In the genomic region with DNA sequence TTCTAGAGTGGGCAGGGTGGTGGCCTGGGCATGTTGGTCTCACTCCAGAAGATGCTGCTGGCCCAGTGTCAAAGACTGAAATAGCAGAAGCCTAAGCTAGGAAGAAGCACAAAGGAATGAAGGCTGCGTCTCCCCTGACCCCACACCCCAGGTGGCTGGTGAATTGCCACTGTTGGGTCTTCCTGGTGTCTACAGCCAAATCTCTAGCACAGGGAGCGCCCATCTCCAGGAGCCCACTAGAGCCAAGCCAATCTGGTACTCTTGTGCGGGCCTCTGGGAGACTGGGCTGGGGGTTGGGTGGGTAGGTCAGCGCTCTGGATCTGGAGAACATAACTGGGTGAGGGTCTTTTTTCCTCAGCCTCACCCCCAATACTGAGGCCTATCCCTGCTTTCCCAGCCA, we compare ENCODE assay signal across 2 cellular contexts.
TF ChIP-seq lines count a peak whose summit lies in the region.

No MANE protein-coding gene starts in this region.

TF ChIP-seq in SK-N-SH, 30 proteins besides CTCF, POLR2A, EP300 and RAD21 (continued from another document):
- TF ChIP-seq, protein P1, sequence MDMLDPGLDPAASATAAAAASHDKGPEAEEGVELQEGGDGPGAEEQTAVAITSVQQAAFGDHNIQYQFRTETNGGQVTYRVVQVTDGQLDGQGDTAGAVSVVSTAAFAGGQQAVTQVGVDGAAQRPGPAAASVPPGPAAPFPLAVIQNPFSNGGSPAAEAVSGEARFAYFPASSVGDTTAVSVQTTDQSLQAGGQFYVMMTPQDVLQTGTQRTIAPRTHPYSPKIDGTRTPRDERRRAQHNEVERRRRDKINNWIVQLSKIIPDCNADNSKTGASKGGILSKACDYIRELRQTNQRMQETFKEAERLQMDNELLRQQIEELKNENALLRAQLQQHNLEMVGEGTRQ (IDR thresholded peaks at IDR 0.05; ENCODE audit: borderline replicate concordance, low read depth, low read length) = no peak
- TF ChIP-seq MXI1 (IDR thresholded peaks at IDR 0.05; ENCODE audit: low read depth, low read length) (no peak), SMC3 (IDR thresholded peaks at IDR 0.05; ENCODE audit: low read depth, low read length) (no peak), GATA2 (CRISPR knock-in tag; IDR thresholded peaks at IDR 0.05) (no peak), GABPA (IDR thresholded peaks at IDR 0.05; ENCODE audit: low read depth) (no peak), TCF12 (IDR thresholded peaks at IDR 0.05) (no peak), CHD2 (IDR thresholded peaks at IDR 0.05; ENCODE audit: low read length, partially characterized antibody) (no peak), TEAD4 (IDR thresholded peaks at IDR 0.05; ENCODE audit: borderline replicate concordance, insufficient read depth) (no peak), ELF1 (IDR thresholded peaks at IDR 0.05) (no peak)

TF ChIP-seq in SK-N-SH treated with all-trans-retinoic acid at 6 μM for 48 hours, 23 proteins besides CTCF, POLR2A, EP300 and RAD21 (continued from another document):
- TF ChIP-seq, protein P2, sequence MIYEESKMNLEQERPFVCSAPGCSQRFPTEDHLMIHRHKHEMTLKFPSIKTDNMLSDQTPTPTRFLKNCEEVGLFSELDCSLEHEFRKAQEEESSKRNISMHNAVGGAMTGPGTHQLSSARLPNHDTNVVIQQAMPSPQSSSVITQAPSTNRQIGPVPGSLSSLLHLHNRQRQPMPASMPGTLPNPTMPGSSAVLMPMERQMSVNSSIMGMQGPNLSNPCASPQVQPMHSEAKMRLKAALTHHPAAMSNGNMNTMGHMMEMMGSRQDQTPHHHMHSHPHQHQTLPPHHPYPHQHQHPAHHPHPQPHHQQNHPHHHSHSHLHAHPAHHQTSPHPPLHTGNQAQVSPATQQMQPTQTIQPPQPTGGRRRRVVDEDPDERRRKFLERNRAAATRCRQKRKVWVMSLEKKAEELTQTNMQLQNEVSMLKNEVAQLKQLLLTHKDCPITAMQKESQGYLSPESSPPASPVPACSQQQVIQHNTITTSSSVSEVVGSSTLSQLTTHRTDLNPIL (CRISPR knock-in tag; IDR thresholded peaks at IDR 0.05; ENCODE audit: low read depth) = no peak
- TF ChIP-seq ZNF8 (CRISPR knock-in tag; IDR thresholded peaks at IDR 0.05) = no peak
- TF ChIP-seq ZNF565 (CRISPR knock-in tag; conservative IDR thresholded peaks at IDR 0.05; ENCODE audit: low read depth) = no peak
- TF ChIP-seq ISL1 (CRISPR knock-in tag; IDR thresholded peaks at IDR 0.05) = no peak
- no peak for TF ChIP-seq PPARA (CRISPR knock-in tag; IDR thresholded peaks at IDR 0.05; ENCODE audit: borderline replicate concordance)
- no peak for TF ChIP-seq ZFP3 (CRISPR knock-in tag; IDR thresholded peaks at IDR 0.05)
- no peak for TF ChIP-seq CSDC2 (CRISPR knock-in tag; IDR thresholded peaks at IDR 0.05)
- TF ChIP-seq, protein P3, sequence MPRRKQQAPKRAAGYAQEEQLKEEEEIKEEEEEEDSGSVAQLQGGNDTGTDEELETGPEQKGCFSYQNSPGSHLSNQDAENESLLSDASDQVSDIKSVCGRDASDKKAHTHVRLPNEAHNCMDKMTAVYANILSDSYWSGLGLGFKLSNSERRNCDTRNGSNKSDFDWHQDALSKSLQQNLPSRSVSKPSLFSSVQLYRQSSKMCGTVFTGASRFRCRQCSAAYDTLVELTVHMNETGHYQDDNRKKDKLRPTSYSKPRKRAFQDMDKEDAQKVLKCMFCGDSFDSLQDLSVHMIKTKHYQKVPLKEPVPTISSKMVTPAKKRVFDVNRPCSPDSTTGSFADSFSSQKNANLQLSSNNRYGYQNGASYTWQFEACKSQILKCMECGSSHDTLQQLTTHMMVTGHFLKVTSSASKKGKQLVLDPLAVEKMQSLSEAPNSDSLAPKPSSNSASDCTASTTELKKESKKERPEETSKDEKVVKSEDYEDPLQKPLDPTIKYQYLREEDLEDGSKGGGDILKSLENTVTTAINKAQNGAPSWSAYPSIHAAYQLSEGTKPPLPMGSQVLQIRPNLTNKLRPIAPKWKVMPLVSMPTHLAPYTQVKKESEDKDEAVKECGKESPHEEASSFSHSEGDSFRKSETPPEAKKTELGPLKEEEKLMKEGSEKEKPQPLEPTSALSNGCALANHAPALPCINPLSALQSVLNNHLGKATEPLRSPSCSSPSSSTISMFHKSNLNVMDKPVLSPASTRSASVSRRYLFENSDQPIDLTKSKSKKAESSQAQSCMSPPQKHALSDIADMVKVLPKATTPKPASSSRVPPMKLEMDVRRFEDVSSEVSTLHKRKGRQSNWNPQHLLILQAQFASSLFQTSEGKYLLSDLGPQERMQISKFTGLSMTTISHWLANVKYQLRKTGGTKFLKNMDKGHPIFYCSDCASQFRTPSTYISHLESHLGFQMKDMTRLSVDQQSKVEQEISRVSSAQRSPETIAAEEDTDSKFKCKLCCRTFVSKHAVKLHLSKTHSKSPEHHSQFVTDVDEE (CRISPR knock-in tag; IDR thresholded peaks at IDR 0.05) = no peak
- TF ChIP-seq, protein P4, sequence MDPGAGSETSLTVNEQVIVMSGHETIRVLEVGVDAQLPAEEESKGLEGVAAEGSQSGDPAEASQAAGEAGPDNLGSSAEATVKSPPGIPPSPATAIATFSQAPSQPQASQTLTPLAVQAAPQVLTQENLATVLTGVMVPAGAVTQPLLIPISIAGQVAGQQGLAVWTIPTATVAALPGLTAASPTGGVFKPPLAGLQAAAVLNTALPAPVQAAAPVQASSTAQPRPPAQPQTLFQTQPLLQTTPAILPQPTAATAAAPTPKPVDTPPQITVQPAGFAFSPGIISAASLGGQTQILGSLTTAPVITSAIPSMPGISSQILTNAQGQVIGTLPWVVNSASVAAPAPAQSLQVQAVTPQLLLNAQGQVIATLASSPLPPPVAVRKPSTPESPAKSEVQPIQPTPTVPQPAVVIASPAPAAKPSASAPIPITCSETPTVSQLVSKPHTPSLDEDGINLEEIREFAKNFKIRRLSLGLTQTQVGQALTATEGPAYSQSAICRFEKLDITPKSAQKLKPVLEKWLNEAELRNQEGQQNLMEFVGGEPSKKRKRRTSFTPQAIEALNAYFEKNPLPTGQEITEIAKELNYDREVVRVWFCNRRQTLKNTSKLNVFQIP (CRISPR knock-in tag; IDR thresholded peaks at IDR 0.05; ENCODE audit: borderline replicate concordance, low read depth) = no peak
- no peak for TF ChIP-seq SNAI2 (CRISPR knock-in tag; IDR thresholded peaks at IDR 0.05)
- TF ChIP-seq ZC3H10 (CRISPR knock-in tag; IDR thresholded peaks at IDR 0.05) = no peak
- no peak for TF ChIP-seq TCF4 (CRISPR knock-in tag; IDR thresholded peaks at IDR 0.05; ENCODE audit: borderline replicate concordance)
- TF ChIP-seq ZNF70 (CRISPR knock-in tag; IDR thresholded peaks at IDR 0.05) = no peak
- TF ChIP-seq TOX (CRISPR knock-in tag; IDR thresholded peaks at IDR 0.05; ENCODE audit: borderline replicate concordance) = no peak
- TF ChIP-seq OSR1 (CRISPR knock-in tag; IDR thresholded peaks at IDR 0.05) = no peak
TF ChIP-seq in SK-N-SH treated with all-trans-retinoic acid at 6 μM for 48 hours: peak in this region for 0.
